ENCODE assay signal across 25 cellular contexts in the genomic region with DNA sequence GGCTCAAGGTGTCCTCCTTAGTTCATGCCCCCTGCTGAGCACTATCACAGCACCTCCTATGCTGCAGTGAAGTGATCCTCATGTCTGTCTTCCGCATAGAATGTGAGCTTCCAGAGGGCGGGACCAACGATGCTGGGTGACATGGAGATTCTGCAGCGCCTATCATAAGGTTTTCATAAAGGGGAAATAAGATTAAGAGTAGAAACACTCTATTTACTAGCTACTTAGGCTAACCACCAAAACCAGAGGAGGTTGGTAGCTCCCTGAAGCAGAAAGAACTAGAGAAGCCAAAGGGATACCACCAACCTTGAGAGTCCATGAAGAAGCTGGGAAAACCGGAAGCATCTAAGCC. TPM values are rescaled to one million over a fixed set of nuclear protein-coding genes. Genes with fewer than 3 reads are reported as not detected.
A peak's percentile ranks its signal among the peaks of the same experiment; 100 is the strongest.
DNase-seq lines count a peak whose midpoint lies in the region; ATAC-seq and TF ChIP-seq lines count a peak whose summit lies in the region.
"Had no signal": no experiment of that assay in that cellular context is flagged by ENCODE, and none has a peak within 500 bp of the region (broad histone marks: within the 10 kb centered on the region; RNA-seq: fewer than 3 reads in every experiment).

No MANE protein-coding gene starts in this region.

- peak overlapping the region; percentile 26 for H3K27ac Mint-ChIP-seq in stimulated activated naive CD8-positive, alpha-beta T cell treated with anti-CD3 and anti-CD28 coated beads, Interleukin-15, Interleukin-2, amounts not matched to agents 100 ng/mL and 50 ng/mL, for 24 hours
- no peak overlapping the region for H3K27ac Mint-ChIP-seq in stimulated activated naive CD8-positive, alpha-beta T cell treated with anti-CD3 and anti-CD28 coated beads, Interleukin-15, amount 100 ng/mL, for 72 hours
- peak overlapping the region; percentile 97 for H3K27ac Mint-ChIP-seq in activated B cell treated with CpG ODN at 0.5 μM for 24 hours
- H3K27ac Mint-ChIP-seq: activated T-cell treated with anti-CD3 and anti-CD28 coated beads, Interleukin-2, amount 50 U/mL, for 72 hours had no signal

- 56% methylated on average over 5 of the region's 5 CpGs for WGBS in prostate gland
- WGBS in ovary, 3 donors, result 37 to 46% (median 40%) methylated on average over 5 of the region's 5 CpGs

- DNase-seq in stimulated activated naive CD8-positive, alpha-beta T cell treated with anti-CD3 and anti-CD28 coated beads, Interleukin-15, amount 100 ng/mL, for 72 hours, result no peak
- no peak for DNase-seq in activated B cell treated with CpG ODN at 0.5 μM for 24 hours
- DNase-seq in prostate gland (ENCODE audit: low spot score), result no peak
- DNase-seq in T-helper 9 cell, result no peak
- DNase-seq in ovary, result no peak
- DNase-seq in SKM-1 treated with dmso at 0.1 percent for 144 hours (lab: John Stamatoyannopoulos, UW; ENCODE audit: unreplicated experiment), result no peak
- DNase-seq in amygdala (lab: John Stamatoyannopoulos, UW), result no peak
- DNase-seq: activated CD4-positive, CD25-positive, alpha-beta regulatory T cell treated with anti-CD3 and anti-CD28 coated beads, Interleukin-2, amount 50 U/mL, for 72 hours; activated naive CD4-positive, alpha-beta T cell treated with anti-CD3 and anti-CD28 coated beads, Interleukin-2, amount 50 U/mL, for 16 hours; activated T-cell treated with anti-CD3 and anti-CD28 coated beads, Interleukin-2, amount 50 U/mL, for 72 hours; effector memory CD8-positive, alpha-beta T cell; GF-D8; GOT3; mesendoderm; NCI-H187 treated with DMSO at 0.1 percent for 48 hours; NCI-H345; nephron progenitor cell; small intestine; stimulated activated CD4-positive, alpha-beta T cell treated with anti-CD3 and anti-CD28 coated beads, Interleukin-4, amount 100 ng/mL, for 1 hour had no signal

- peaks cover 67% of the 10 kb centered on the region for H3K4me1 Mint-ChIP-seq in stimulated activated naive CD8-positive, alpha-beta T cell treated with anti-CD3 and anti-CD28 coated beads, Interleukin-15, Interleukin-2, amounts not matched to agents 100 ng/mL and 50 ng/mL, for 24 hours (ENCODE audit: low read depth)
- peaks cover 58% of the 10 kb centered on the region for H3K4me1 Mint-ChIP-seq in stimulated activated naive CD8-positive, alpha-beta T cell treated with anti-CD3 and anti-CD28 coated beads, Interleukin-15, amount 100 ng/mL, for 72 hours
- peaks cover 100% of the 10 kb centered on the region for H3K4me1 Mint-ChIP-seq in activated B cell treated with CpG ODN at 0.5 μM for 24 hours

- no peaks in the 10 kb centered on the region for H3K9me3 Mint-ChIP-seq in stimulated activated naive CD8-positive, alpha-beta T cell treated with anti-CD3 and anti-CD28 coated beads, Interleukin-15, Interleukin-2, amounts not matched to agents 100 ng/mL and 50 ng/mL, for 24 hours
- H3K9me3 Mint-ChIP-seq in stimulated activated naive CD8-positive, alpha-beta T cell treated with anti-CD3 and anti-CD28 coated beads, Interleukin-15, amount 100 ng/mL, for 72 hours, result no peaks in the 10 kb centered on the region
- H3K9me3 Mint-ChIP-seq in activated B cell treated with CpG ODN at 0.5 μM for 24 hours, result no peaks in the 10 kb centered on the region
- H3K9me3 Mint-ChIP-seq: activated T-cell treated with anti-CD3 and anti-CD28 coated beads, Interleukin-2, amount 50 U/mL, for 72 hours; effector memory CD8-positive, alpha-beta T cell; T-helper 2 cell treated with Interferon-gamma antibody and Interleukin-4, amounts not matched to agents 5 μg/mL and 100 μg/mL, for 36 hours had no signal

- H3K4me3 Mint-ChIP-seq in stimulated activated naive CD8-positive, alpha-beta T cell treated with anti-CD3 and anti-CD28 coated beads, Interleukin-15, Interleukin-2, amounts not matched to agents 100 ng/mL and 50 ng/mL, for 24 hours, result no peak overlapping the region
- H3K4me3 Mint-ChIP-seq in stimulated activated naive CD8-positive, alpha-beta T cell treated with anti-CD3 and anti-CD28 coated beads, Interleukin-15, amount 100 ng/mL, for 72 hours, result no peak overlapping the region
- H3K4me3 Mint-ChIP-seq in activated B cell treated with CpG ODN at 0.5 μM for 24 hours, result peak overlapping the region; percentile 48
- H3K4me3 Mint-ChIP-seq: CD14-positive monocyte; effector memory CD8-positive, alpha-beta T cell; T-helper 2 cell treated with Interferon-gamma antibody and Interleukin-4, amounts not matched to agents 5 μg/mL and 100 μg/mL, for 36 hours had no signal

- CTCF ChIA-PET in activated B cell treated with CpG ODN at 0.5 μM for 24 hours (lab: Charles Lee), result interaction anchor here (0.9 to 10.0 kb wide), 11 partner anchors 11 to 136 kb away, joined by 3 to 231 read pairs (median 9); a partner anchor contains a TSS

- H3K27ac ChIP-seq in prostate gland (peak overlapping the region; percentile 55 to 56), ovary (peak overlapping the region in 1 of 2 donors; percentile 60)
- H3K27ac ChIP-seq: A549 had no signal

- POLR2A ChIA-PET in activated B cell treated with CpG ODN at 0.5 μM for 24 hours (lab: Charles Lee), result interaction anchor here (0.6 to 14.6 kb wide), 15 partner anchors 8 to 223 kb away, joined by 3 to 581 read pairs (median 12); a partner anchor contains a TSS

- H3K9me3 ChIP-seq in prostate gland (no peaks in the 10 kb centered on the region), ovary (no peaks in the 10 kb centered on the region)
- H3K9me3 ChIP-seq: A549 had no signal

- no peaks in the 10 kb centered on the region for H3K4me1 ChIP-seq in prostate gland (replicated peaks)
- H3K4me1 ChIP-seq in ovary (ENCODE audit: insufficient read depth), result peaks cover 24% of the 10 kb centered on the region
- H3K4me1 ChIP-seq: A549 had no signal

- TF ChIP-seq EP300 in ovary (IDR thresholded peaks at IDR 0.05), result no peak

- no peak overlapping the region for H3K4me3 ChIP-seq in prostate gland
- H3K4me3 ChIP-seq in ovary, result no peak overlapping the region
- H3K4me3 ChIP-seq: A549 had no signal

- no peaks in the 10 kb centered on the region for H3K27me3 Mint-ChIP-seq in stimulated activated naive CD8-positive, alpha-beta T cell treated with anti-CD3 and anti-CD28 coated beads, Interleukin-15, Interleukin-2, amounts not matched to agents 100 ng/mL and 50 ng/mL, for 24 hours
- no peaks in the 10 kb centered on the region for H3K27me3 Mint-ChIP-seq in stimulated activated naive CD8-positive, alpha-beta T cell treated with anti-CD3 and anti-CD28 coated beads, Interleukin-15, amount 100 ng/mL, for 72 hours
- H3K27me3 Mint-ChIP-seq in activated B cell treated with CpG ODN at 0.5 μM for 24 hours, result no peaks in the 10 kb centered on the region

- no peaks in the 10 kb centered on the region for H3K36me3 Mint-ChIP-seq in stimulated activated naive CD8-positive, alpha-beta T cell treated with anti-CD3 and anti-CD28 coated beads, Interleukin-15, Interleukin-2, amounts not matched to agents 100 ng/mL and 50 ng/mL, for 24 hours (ENCODE audit: low read depth)
- no peaks in the 10 kb centered on the region for H3K36me3 Mint-ChIP-seq in activated B cell treated with CpG ODN at 0.5 μM for 24 hours (ENCODE audit: low read depth)
- H3K36me3 Mint-ChIP-seq: CD14-positive monocyte had no signal

- TF ChIP-seq POLR2A in prostate gland (IDR thresholded peaks at IDR 0.05) (no peak), ovary (IDR thresholded peaks at IDR 0.05) (no peak)

- no peak for ATAC-seq in stimulated activated naive CD8-positive, alpha-beta T cell treated with anti-CD3 and anti-CD28 coated beads, Interleukin-15, amount 100 ng/mL, for 72 hours
- no peak for ATAC-seq in activated B cell treated with CpG ODN at 0.5 μM for 24 hours (ENCODE audit: low read depth)
- ATAC-seq: A549; activated T-cell treated with anti-CD3 and anti-CD28 coated beads, Interleukin-2, amount 50 U/mL, for 72 hours; effector memory CD8-positive, alpha-beta T cell had no signal

- H3K36me3 ChIP-seq in prostate gland, result no peaks in the 10 kb centered on the region
- no peaks in the 10 kb centered on the region for H3K36me3 ChIP-seq in ovary

- H3K27me3 ChIP-seq in prostate gland (replicated peaks; ENCODE audit: insufficient read depth), result no peaks in the 10 kb centered on the region
- no peaks in the 10 kb centered on the region for H3K27me3 ChIP-seq in ovary

- intact Hi-C loops in activated B cell treated with CpG ODN at 0.5 μM for 24 hours (cut with micrococcal nuclease), result loop anchor here (10.0 kb wide), 1 partner anchor 704 kb away; a partner anchor contains a TSS
- intact Hi-C loops in prostate gland (cut with DNase I), result loop anchor here (5.0 kb wide), 1 partner anchor 116 kb away; no protein-coding TSS in a partner anchor
- intact Hi-C loops in ovary (cut with DNase I), result loop anchor here in 1 of 4 donors (5.0 kb wide), 1 partner anchor 121 kb away; a partner anchor contains a TSS

- TF ChIP-seq CTCF in activated B cell treated with CpG ODN at 0.5 μM for 24 hours (IDR thresholded peaks at IDR 0.05), result no peak
- TF ChIP-seq CTCF in prostate gland (IDR thresholded peaks at IDR 0.05), result no peak
- no peak for TF ChIP-seq CTCF in ovary (IDR thresholded peaks at IDR 0.05)

RNA-seq across cellular contexts. Expression of a gene that starts 39.3 kb away (rescaled TPM):
- total RNA-seq in activated B cell treated with CpG ODN at 0.5 μM for 24 hours (141 and 155 TPM in 2 replicates), prostate gland (1 to 10 TPM in 1 of 2 donors, under 1 TPM in 1; 0.74 to 1.5 TPM), ovary (1 to 10 TPM in 3 of 7 donors, under 1 TPM in 4; 0.48 to 4.1 (median 0.83) TPM)
- 1 to 10 TPM in 1 of 2 donors, under 1 TPM in 1; 0.29 to 1.2 TPM for polyA plus RNA-seq in ovary
- total RNA-seq: glomerular endothelial cell, SK-MEL-5 had no signal
- polyA plus RNA-seq: A549 had no signal

Comparison
In these comparisons a context has a peak if more than half of its experiments do, and no peak if none do; other contexts are left out.
1. H3K27ac Mint-ChIP-seq: peak in stimulated activated naive CD8-positive, alpha-beta T cell treated with anti-CD3 and anti-CD28 coated beads, Interleukin-15, Interleukin-2, amounts not matched to agents 100 ng/mL and 50 ng/mL, for 24 hours (single experiment) and activated B cell treated with CpG ODN at 0.5 μM for 24 hours (single experiment); none in stimulated activated naive CD8-positive, alpha-beta T cell treated with anti-CD3 and anti-CD28 coated beads, Interleukin-15, amount 100 ng/mL, for 72 hours (0 of 2).
2. RNA of a gene that starts 39.3 kb away (total RNA-seq): 141 to 155 TPM in activated B cell treated with CpG ODN at 0.5 μM for 24 hours; 0.74 to 1.5 TPM in prostate gland and 0.48 to 4.1 TPM in ovary; every median in the first group is over 10 times any median in the second.